In genomic region chr3:196739671-196740475, GRCh38 we compare ENCODE assay signal across 8 cellular contexts.
DNase-seq lines count a peak whose midpoint lies in the region; ATAC-seq and TF ChIP-seq lines count a peak whose summit lies in the region.

Gene PAK2, plus strand, starts transcription at chr3:196739857. Its CDS starts 42,790 bp downstream, at chr3:196782647.

- TF ChIP-seq POLR2A in GM19193 (IDR thresholded peaks at IDR 0.05; ENCODE audit: extremely low read depth, insufficient read depth, insufficient read length): peak; percentile 77

- no peak for TF ChIP-seq CTCF in AG10803 (conservative IDR thresholded peaks at IDR 0.05; ENCODE audit: low read length)

- peak within 1 kb of the TSS; percentile 73 for H3K4me3 ChIP-seq in AG10803 (ENCODE audit: low read length)

- ATAC-seq in HG03432 (IDR thresholded peaks at IDR 0.05; ENCODE audit: unreplicated experiment): peak; percentile 91

- peak; percentile 87 for DNase-seq in AG10803 (ENCODE audit: low read depth)
- DNase-seq in NCI-H510A treated with DMSO at 0.1 percent for 48 hours (lab: John Stamatoyannopoulos, UW): peak; percentile 94
- peak; percentile 86 for DNase-seq in activated CD4-positive, alpha-beta T cell treated with anti-CD3 and anti-CD28 coated beads for 1 hour
- DNase-seq in cerebellar cortex (ENCODE audit: low spot score): peak; percentile 92
- peak; percentile 87 for DNase-seq in iris pigment epithelial cell (ENCODE audit: low read depth)
- peak; percentile 81 to 87 for DNase-seq in stimulated activated CD4-positive, alpha-beta T cell treated with anti-CD3 and anti-CD28 coated beads, Interleukin-12 subunit alpha, Interleukin-12 subunit beta, amount 100 ng/mL, for 24 hours (ENCODE audit: low read depth in 2 of 2)

Comparison
In these comparisons a context has a peak if more than half of its experiments do, and no peak if none do; other contexts are left out.
1. Peak in every context shown above with its lines: DNase-seq, ATAC-seq and H3K4me3 ChIP-seq.